In genomic region chr12:123435636-123436016, GRCh38 we compare ENCODE assay signal across 8 cellular contexts. TPM values are rescaled to one million over a fixed set of nuclear protein-coding genes. Genes with fewer than 3 reads are reported as not detected.
A peak's percentile ranks its signal among the peaks of the same experiment; 100 is the strongest.
DNase-seq lines count a peak whose midpoint lies in the region; ATAC-seq and TF ChIP-seq lines count a peak whose summit lies in the region.

No MANE protein-coding gene starts in this region.

- 28 to 30% methylated on average over 5 of the region's 5 CpGs for WGBS in upper lobe of left lung, 2 donors

- DNase-seq in activated naive CD4-positive, alpha-beta T cell treated with anti-CD3 and anti-CD28 coated beads for 36 hours: no peak
- DNase-seq in activated naive CD4-positive, alpha-beta T cell treated with Interleukin-2 at 50 U/mL for 16 hours: no peak
- no peak for DNase-seq in memory B cell (ENCODE audit: low spot score in 2 of 2)
- DNase-seq in upper lobe of left lung: no peak
- DNase-seq in NOMO-1 treated with DMSO at 0.1 percent for 48 hours (lab: John Stamatoyannopoulos, UW; ENCODE audit: unreplicated experiment): no peak
- no peak for DNase-seq in SHP77 treated with DMSO at 0.1 percent for 48 hours (lab: John Stamatoyannopoulos, UW)

- TF ChIP-seq EP300 in upper lobe of left lung (IDR thresholded peaks at IDR 0.05): no peak

- ATAC-seq in memory B cell (ENCODE audit: low read depth): no peak
- ATAC-seq in upper lobe of left lung (ENCODE audit: low FRiP score in 2 of 2): no peak
- ATAC-seq in HG02840 (IDR thresholded peaks at IDR 0.05; ENCODE audit: low FRiP score, unreplicated experiment): no peak

- peaks cover 40 to 61% (median 45%) of the 10 kb centered on the region in 4 donors for H3K4me1 ChIP-seq in upper lobe of left lung

- H3K36me3 ChIP-seq in upper lobe of left lung: peaks cover 0 to 12% (median 6%) of the 10 kb centered on the region in 4 donors

- H3K4me3 ChIP-seq in upper lobe of left lung: peak overlapping the region; percentile 76 to 94 (median 90)

- peaks cover 49% of the 10 kb centered on the region for H3K4me1 Mint-ChIP-seq in activated naive CD4-positive, alpha-beta T cell treated with anti-CD3 and anti-CD28 coated beads for 36 hours (ENCODE audit: low read depth)
- peaks cover 18% of the 10 kb centered on the region for H3K4me1 Mint-ChIP-seq in brain
- peaks cover 25% of the 10 kb centered on the region for H3K4me1 Mint-ChIP-seq in memory B cell

- H3K27me3 Mint-ChIP-seq in activated naive CD4-positive, alpha-beta T cell treated with anti-CD3 and anti-CD28 coated beads for 36 hours (ENCODE audit: low read depth): no peaks in the 10 kb centered on the region
- H3K27me3 Mint-ChIP-seq in brain: peaks cover 12% of the 10 kb centered on the region
- no peaks in the 10 kb centered on the region for H3K27me3 Mint-ChIP-seq in memory B cell

- TF ChIP-seq POLR2A in upper lobe of left lung (IDR thresholded peaks at IDR 0.05): no peak

- H3K4me3 Mint-ChIP-seq in activated naive CD4-positive, alpha-beta T cell treated with anti-CD3 and anti-CD28 coated beads for 36 hours: peak overlapping the region; percentile 92
- H3K4me3 Mint-ChIP-seq in brain (peak overlapping the region; percentile 95 to 97 (median 96)), memory B cell (peak overlapping the region; percentile 96)

- no peaks in the 10 kb centered on the region for H3K9me3 Mint-ChIP-seq in activated naive CD4-positive, alpha-beta T cell treated with anti-CD3 and anti-CD28 coated beads for 36 hours
- no peaks in the 10 kb centered on the region for H3K9me3 Mint-ChIP-seq in brain
- no peaks in the 10 kb centered on the region for H3K9me3 Mint-ChIP-seq in memory B cell

- no peaks in the 10 kb centered on the region for H3K27me3 ChIP-seq in upper lobe of left lung

- H3K36me3 Mint-ChIP-seq in activated naive CD4-positive, alpha-beta T cell treated with anti-CD3 and anti-CD28 coated beads for 36 hours (ENCODE audit: low read depth): peaks cover 25% of the 10 kb centered on the region
- peaks cover 6% of the 10 kb centered on the region for H3K36me3 Mint-ChIP-seq in brain
- H3K36me3 Mint-ChIP-seq in memory B cell: peaks cover 10% of the 10 kb centered on the region

- H3K27ac ChIP-seq in upper lobe of left lung: peak overlapping the region; percentile 92 to 98 (median 96)

- no peaks in the 10 kb centered on the region for H3K9me3 ChIP-seq in upper lobe of left lung

- intact Hi-C loops in activated naive CD4-positive, alpha-beta T cell treated with anti-CD3 and anti-CD28 coated beads for 36 hours (cut with micrococcal nuclease): loop anchor here (1.0 to 10.0 kb wide), 12 partner anchors 13 to 1482 kb away; partner anchors contain the start of genes ATP6V0A2, KMT5A, OGFOD2 and RILPL1

- TF ChIP-seq CTCF in brain (conservative IDR thresholded peaks at IDR 0.05): no peak
- no peak for TF ChIP-seq CTCF in upper lobe of left lung (IDR thresholded peaks at IDR 0.05)

- H3K27ac Mint-ChIP-seq in activated naive CD4-positive, alpha-beta T cell treated with anti-CD3 and anti-CD28 coated beads for 36 hours: peak overlapping the region; percentile 93
- H3K27ac Mint-ChIP-seq in brain (no peak overlapping the region), memory B cell (peak overlapping the region; percentile 95)

- CTCF ChIA-PET in activated naive CD4-positive, alpha-beta T cell treated with anti-CD3 and anti-CD28 coated beads for 36 hours (lab: Charles Lee): interaction anchor here (0.7 to 1.0 kb wide), 2 partner anchors 9 to 24 kb away, joined by 3 to 4 read pairs; no protein-coding TSS in a partner anchor

RNA-seq across cellular contexts. Expression of gene RILPL2, which starts 0.9 kb away (rescaled TPM):
- total RNA-seq in activated naive CD4-positive, alpha-beta T cell treated with anti-CD3 and anti-CD28 coated beads for 36 hours: 1 to 10 TPM; 8.1 to 9.1 TPM
- polyA plus RNA-seq in brain (ENCODE audit: insufficient read depth, low read depth, low replicate concordance): 2.2 TPM
- total RNA-seq in upper lobe of left lung: 10 to 100 TPM; 12.5 to 29.9 (median 14.6) TPM

RNA-seq across cellular contexts. Expression of gene SNRNP35, which starts 22.3 kb away (rescaled TPM):
- total RNA-seq in activated naive CD4-positive, alpha-beta T cell treated with anti-CD3 and anti-CD28 coated beads for 36 hours: 10 to 100 TPM; 21.5 to 21.8 TPM
- 29.3 TPM for polyA plus RNA-seq in brain (ENCODE audit: insufficient read depth, low read depth, low replicate concordance)
- total RNA-seq in upper lobe of left lung: 10 to 100 TPM; 16.7 to 50.3 (median 26.6) TPM

RNA-seq across cellular contexts. Expression of gene KMT5A, which starts 51.7 kb away (rescaled TPM):
- 10 to 100 TPM; 54.0 to 55.1 TPM for total RNA-seq in activated naive CD4-positive, alpha-beta T cell treated with anti-CD3 and anti-CD28 coated beads for 36 hours
- 20.1 TPM for polyA plus RNA-seq in brain (ENCODE audit: insufficient read depth, low read depth, low replicate concordance)
- total RNA-seq in upper lobe of left lung: 10 to 100 TPM; 35.1 to 50.2 (median 43.8) TPM

Comparison
In these comparisons a context has a peak if more than half of its experiments do, and no peak if none do; other contexts are left out.
1. H3K27ac Mint-ChIP-seq: peak in activated naive CD4-positive, alpha-beta T cell treated with anti-CD3 and anti-CD28 coated beads for 36 hours (single experiment) and memory B cell (single experiment); none in brain (0 of 5).
2. Peak in every context shown above with its lines, with median percentiles within 50 percentile points of each other: H3K4me3 Mint-ChIP-seq.